8 cellular contexts compared by ENCODE assay signal in the genomic region with DNA sequence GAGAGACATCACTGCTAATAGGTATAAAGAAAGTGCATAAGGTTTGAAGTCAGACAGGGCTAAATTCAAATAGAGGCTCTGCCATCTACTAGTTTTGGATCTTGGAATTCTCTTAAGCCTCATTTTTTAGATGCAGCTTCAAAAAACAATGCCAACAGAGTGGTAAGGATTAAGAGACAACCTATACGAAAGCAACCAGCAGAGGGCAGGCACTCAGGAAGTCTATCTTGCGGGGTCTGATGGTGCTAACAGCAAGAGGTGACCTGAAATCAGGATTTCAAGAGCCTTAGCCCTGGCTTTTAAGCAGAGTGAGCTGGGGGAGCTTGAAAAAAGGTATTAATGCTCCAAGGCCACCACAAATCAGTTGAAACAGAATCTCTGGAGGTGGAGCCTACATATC. TPM values are rescaled to one million over a fixed set of nuclear protein-coding genes. Genes with fewer than 3 reads are reported as not detected.
A peak's percentile ranks its signal among the peaks of the same experiment; 100 is the strongest.
DNase-seq lines count a peak whose midpoint lies in the region; ATAC-seq and TF ChIP-seq lines count a peak whose summit lies in the region.

No MANE protein-coding gene starts in this region.

- H3K4me1 Mint-ChIP-seq in activated CD4-positive, alpha-beta memory T cell treated with anti-CD3 and anti-CD28 coated beads for 36 hours (ENCODE audit: low read depth), result peaks cover 8% of the 10 kb centered on the region
- H3K4me1 Mint-ChIP-seq in endodermal cell, result no peaks in the 10 kb centered on the region

- POLR2A ChIA-PET in activated CD4-positive, alpha-beta memory T cell treated with anti-CD3 and anti-CD28 coated beads for 36 hours (lab: Charles Lee), result no interaction called here

- H3K36me3 ChIP-seq in endodermal cell (ENCODE audit: control insufficient read depth, insufficient read depth, low read length) (no peaks in the 10 kb centered on the region), mucosa of descending colon (ENCODE audit: low read depth) (no peaks in the 10 kb centered on the region)

- H3K4me3 ChIP-seq in endodermal cell (ENCODE audit: low read length) (no peak overlapping the region), mucosa of descending colon (no peak overlapping the region)

- CTCF ChIA-PET in activated CD4-positive, alpha-beta memory T cell treated with anti-CD3 and anti-CD28 coated beads for 36 hours (lab: Charles Lee), result interaction anchor here (0.9 to 3.7 kb wide), 16 partner anchors 9 to 342 kb away, joined by 3 to 27 read pairs (median 4); no protein-coding TSS in a partner anchor

- no peaks in the 10 kb centered on the region for H3K36me3 Mint-ChIP-seq in activated CD4-positive, alpha-beta memory T cell treated with anti-CD3 and anti-CD28 coated beads for 36 hours
- H3K36me3 Mint-ChIP-seq in endodermal cell (ENCODE audit: low read depth), result no peaks in the 10 kb centered on the region

- no peaks in the 10 kb centered on the region for H3K27me3 Mint-ChIP-seq in activated CD4-positive, alpha-beta memory T cell treated with anti-CD3 and anti-CD28 coated beads for 36 hours
- no peaks in the 10 kb centered on the region for H3K27me3 Mint-ChIP-seq in endodermal cell (ENCODE audit: insufficient read depth)

- H3K4me3 Mint-ChIP-seq in activated CD4-positive, alpha-beta memory T cell treated with anti-CD3 and anti-CD28 coated beads for 36 hours, result no peak overlapping the region
- H3K4me3 Mint-ChIP-seq in endodermal cell, result no peak overlapping the region

- H3K27me3 ChIP-seq in endodermal cell (ENCODE audit: control insufficient read depth, insufficient read depth, low read length, poor library complexity, severe bottlenecking), result no peaks in the 10 kb centered on the region

- H3K4me1 ChIP-seq in endodermal cell (ENCODE audit: control insufficient read depth, insufficient read depth, low read length), result no peaks in the 10 kb centered on the region
- H3K4me1 ChIP-seq in mucosa of descending colon (ENCODE audit: low read depth), result peaks cover 3% of the 10 kb centered on the region

- H3K9me3 Mint-ChIP-seq in activated CD4-positive, alpha-beta memory T cell treated with anti-CD3 and anti-CD28 coated beads for 36 hours, result no peaks in the 10 kb centered on the region
- H3K9me3 Mint-ChIP-seq in endodermal cell, result no peaks in the 10 kb centered on the region

- intact Hi-C loops in Right ventricle myocardium inferior (cut with DNase I) (loop anchor here (1.0 to 5.0 kb wide), 2 partner anchors 125 to 245 kb away; partner anchors contain the start of gene MYO1E), cardiac septum (cut with DNase I) (loop anchor here (2.0 to 10.0 kb wide), 3 partner anchors 127 to 245 kb away; partner anchors contain the start of genes FAM81A and MYO1E), mucosa of descending colon (cut with DNase I, micrococcal nuclease) (no loop called here)
- intact Hi-C loops in activated CD4-positive, alpha-beta memory T cell treated with anti-CD3 and anti-CD28 coated beads for 36 hours (cut with micrococcal nuclease), result loop anchor here (2.0 to 5.0 kb wide), 2 partner anchors 245 to 265 kb away; no protein-coding TSS in a partner anchor

- ATAC-seq in Right ventricle myocardium inferior (peak; percentile 71), mucosa of descending colon (peak; percentile 77), HG02884 (IDR thresholded peaks at IDR 0.05; ENCODE audit: unreplicated experiment) (no peak)

- no peak for DNase-seq in Right ventricle myocardium inferior (ENCODE audit: missing footprints)
- no peak for DNase-seq in cardiac septum (ENCODE audit: low spot score)
- peak; percentile 32 for DNase-seq in NCI-H345 treated with DMSO at 0.1 percent for 48 hours (lab: John Stamatoyannopoulos, UW; ENCODE audit: unreplicated experiment)
- peak; percentile 60 for DNase-seq in activated CD4-positive, alpha-beta memory T cell treated with anti-CD3 and anti-CD28 coated beads for 36 hours
- peak; percentile 89 for DNase-seq in endodermal cell
- peak in 1 of 3 donors; percentile 91 for DNase-seq in mucosa of descending colon
- DNase-seq in stimulated activated naive CD4-positive, alpha-beta T cell treated with Interleukin-2 at 50 U/mL for 16 hours (lab: John Stamatoyannopoulos, UW), result peak; percentile 21

- TF ChIP-seq CTCF in endodermal cell (conservative IDR thresholded peaks at IDR 0.05) (peak; percentile 88), mucosa of descending colon (IDR thresholded peaks at IDR 0.05) (no peak)

- 0 to 4% methylated on average over 2 of the region's 2 CpGs for WGBS in endodermal cell (ENCODE audit: insufficient coverage in 1 of 2, insufficient read length in 1 of 2), 2 experiments

- H3K9me3 ChIP-seq in endodermal cell (ENCODE audit: control insufficient read depth, low read length) (no peaks in the 10 kb centered on the region), mucosa of descending colon (no peaks in the 10 kb centered on the region)

- no peak overlapping the region for H3K27ac ChIP-seq in endodermal cell (ENCODE audit: low read depth, low read length)

- H3K27ac Mint-ChIP-seq in activated CD4-positive, alpha-beta memory T cell treated with anti-CD3 and anti-CD28 coated beads for 36 hours, result no peak overlapping the region
- H3K27ac Mint-ChIP-seq in endodermal cell, result no peak overlapping the region

- H3K9ac ChIP-seq in endodermal cell (ENCODE audit: extremely low read depth, low read length, poor library complexity, severe bottlenecking), result no peak overlapping the region

RNA-seq across cellular contexts. Expression of gene LDHAL6B, which starts 40.7 kb away (rescaled TPM):
- total RNA-seq in Right ventricle myocardium inferior, result not detected
- not detected for total RNA-seq in cardiac septum
- total RNA-seq in activated CD4-positive, alpha-beta memory T cell treated with anti-CD3 and anti-CD28 coated beads for 36 hours, result not detected
- not detected for total RNA-seq in endodermal cell
- polyA plus RNA-seq in endodermal cell (2013, experiment 1 of 2), result not detected
- polyA plus RNA-seq in endodermal cell (2013, experiment 2 of 2), result not detected
- total RNA-seq in mucosa of descending colon, result not detected

Comparison
In these comparisons a context has a peak if more than half of its experiments do, and no peak if none do; other contexts are left out.
1. DNase-seq: peak in NCI-H345 treated with DMSO at 0.1 percent for 48 hours (single experiment), activated CD4-positive, alpha-beta memory T cell treated with anti-CD3 and anti-CD28 coated beads for 36 hours (single experiment), endodermal cell (single experiment) and stimulated activated naive CD4-positive, alpha-beta T cell treated with Interleukin-2 at 50 U/mL for 16 hours (single experiment); none in Right ventricle myocardium inferior (single experiment) and cardiac septum (single experiment).
2. intact Hi-C loops: an anchor here in Right ventricle myocardium inferior (1.0 to 5.0 kb wide), cardiac septum (2.0 to 10.0 kb wide) and activated CD4-positive, alpha-beta memory T cell treated with anti-CD3 and anti-CD28 coated beads for 36 hours (2.0 to 5.0 kb wide); none called in mucosa of descending colon.